18 cellular contexts compared by ENCODE assay signal in genomic region chr9:131873361-131873760, GRCh38.
DNase-seq lines count a peak whose midpoint lies in the region; ATAC-seq and TF ChIP-seq lines count a peak whose summit lies in the region.
"Had no signal": no experiment of that assay in that cellular context is flagged by ENCODE, and none has a peak within 500 bp of the region (broad histone marks: within the 10 kb centered on the region; RNA-seq: fewer than 3 reads in every experiment).

No MANE protein-coding gene starts in this region.

- H3K4me1 ChIP-seq in upper lobe of right lung: peaks cover 4% of the 10 kb centered on the region
- no peaks in the 10 kb centered on the region for H3K4me1 ChIP-seq in CD8-positive, alpha-beta T cell (ENCODE audit: insufficient read depth, low read length)
- H3K4me1 ChIP-seq: Caco-2 had no signal

- H3K27ac ChIP-seq in upper lobe of right lung: no peak overlapping the region
- H3K27ac ChIP-seq in CD8-positive, alpha-beta T cell (ENCODE audit: low read depth, low read length): no peak overlapping the region
- H3K27ac ChIP-seq: HL-60 had no signal

- TF ChIP-seq CTCF in glutamatergic neuron (IDR thresholded peaks at IDR 0.05; ENCODE audit: partially characterized antibody, unreplicated experiment) (no peak), upper lobe of right lung (IDR thresholded peaks at IDR 0.05) (no peak), Calu3 (IDR thresholded peaks at IDR 0.05; ENCODE audit: unreplicated experiment) (no peak)
- no peak for TF ChIP-seq CTCF in CD8-positive, alpha-beta T cell (IDR thresholded peaks at IDR 0.05)

- no TSS peak for BruUV-seq in Calu3 (replicated peaks; lab: Mats Ljungman, UMichigan)

- peak; percentile 76 for DNase-seq in D341Med (ENCODE audit: low spot score)
- DNase-seq in NCI-H524 treated with DMSO at 0.1 percent for 48 hours (lab: John Stamatoyannopoulos, UW): peak; percentile 59
- DNase-seq in glutamatergic neuron: peak; percentile 44
- DNase-seq in upper lobe of right lung: peak; percentile 25
- DNase-seq in putamen (ENCODE audit: low spot score): no peak
- DNase-seq in CD8-positive, alpha-beta T cell: no peak
- DNase-seq in Calu3: no peak
- DNase-seq: C1 segment of cervical spinal cord; Caco-2; CD4-positive, CD25-positive, alpha-beta regulatory T cell; DMS 273 treated with DMSO at 0.1 percent for 48 hours; DMS53; DND-41; EL; H9 had no signal

- H3K27me3 Mint-ChIP-seq in glutamatergic neuron (ENCODE audit: unreplicated experiment) (peaks cover 18% of the 10 kb centered on the region), Calu3 (ENCODE audit: unreplicated experiment) (no peaks in the 10 kb centered on the region)
- H3K27me3 Mint-ChIP-seq in CD8-positive, alpha-beta T cell (ENCODE audit: low read depth): no peaks in the 10 kb centered on the region
- H3K27me3 Mint-ChIP-seq: B cell; CD4-positive, CD25-positive, alpha-beta regulatory T cell had no signal

- peak overlapping the region; percentile 85 for H3K27ac Mint-ChIP-seq in glutamatergic neuron (ENCODE audit: unreplicated experiment)
- H3K27ac Mint-ChIP-seq in CD8-positive, alpha-beta T cell: no peak overlapping the region
- H3K27ac Mint-ChIP-seq in Calu3 (ENCODE audit: unreplicated experiment): no peak overlapping the region
- H3K27ac Mint-ChIP-seq: B cell; CD4-positive, CD25-positive, alpha-beta regulatory T cell; H9 had no signal

- H3K4me3 ChIP-seq in upper lobe of right lung: no peak overlapping the region
- no peak overlapping the region for H3K4me3 ChIP-seq in CD8-positive, alpha-beta T cell (ENCODE audit: low read depth, low read length)
- H3K4me3 ChIP-seq: GM12878 had no signal

- CTCF ChIA-PET in CD8-positive, alpha-beta T cell (lab: Charles Lee): no interaction called here
- CTCF ChIA-PET in Calu3 (lab: Charles Lee): interaction anchor here (0.6 kb wide), 1 partner anchor 32 kb away, joined by 4 read pairs; no protein-coding TSS in a partner anchor

- H3K9me3 Mint-ChIP-seq in glutamatergic neuron (ENCODE audit: unreplicated experiment) (peaks cover 29% of the 10 kb centered on the region), Calu3 (ENCODE audit: low read depth, unreplicated experiment) (no peaks in the 10 kb centered on the region)
- H3K9me3 Mint-ChIP-seq in CD8-positive, alpha-beta T cell: no peaks in the 10 kb centered on the region
- H3K9me3 Mint-ChIP-seq: CD4-positive, CD25-positive, alpha-beta regulatory T cell; H9 had no signal

- H3K4me1 Mint-ChIP-seq in glutamatergic neuron (ENCODE audit: low read depth, unreplicated experiment) (peaks cover 70% of the 10 kb centered on the region), Calu3 (ENCODE audit: low read depth, unreplicated experiment) (no peaks in the 10 kb centered on the region)
- peaks cover 3% of the 10 kb centered on the region for H3K4me1 Mint-ChIP-seq in CD8-positive, alpha-beta T cell (ENCODE audit: low read depth)
- H3K4me1 Mint-ChIP-seq: B cell had no signal

- H3K36me3 Mint-ChIP-seq in glutamatergic neuron (ENCODE audit: unreplicated experiment): no peaks in the 10 kb centered on the region
- peaks cover 26% of the 10 kb centered on the region for H3K36me3 Mint-ChIP-seq in CD8-positive, alpha-beta T cell
- H3K36me3 Mint-ChIP-seq in Calu3 (ENCODE audit: insufficient read depth, unreplicated experiment): no peaks in the 10 kb centered on the region

- no peak for ATAC-seq in upper lobe of right lung
- no peak for ATAC-seq in CD8-positive, alpha-beta T cell
- ATAC-seq: GM12878 had no signal

- H3K9me3 ChIP-seq in upper lobe of right lung: no peaks in the 10 kb centered on the region
- H3K9me3 ChIP-seq in CD8-positive, alpha-beta T cell (ENCODE audit: low read length): no peaks in the 10 kb centered on the region
- H3K9me3 ChIP-seq: Caco-2 had no signal

- H3K36me3 ChIP-seq in upper lobe of right lung: no peaks in the 10 kb centered on the region
- no peaks in the 10 kb centered on the region for H3K36me3 ChIP-seq in CD8-positive, alpha-beta T cell (ENCODE audit: insufficient read depth, low read length)

- POLR2A ChIA-PET in CD8-positive, alpha-beta T cell (lab: Charles Lee): no interaction called here

- H3K4me3 Mint-ChIP-seq in glutamatergic neuron (ENCODE audit: unreplicated experiment): peak overlapping the region; percentile 34
- no peak overlapping the region for H3K4me3 Mint-ChIP-seq in CD8-positive, alpha-beta T cell
- no peak overlapping the region for H3K4me3 Mint-ChIP-seq in Calu3 (ENCODE audit: low read depth, unreplicated experiment)
- H3K4me3 Mint-ChIP-seq: B cell; CD4-positive, CD25-positive, alpha-beta regulatory T cell; H9 had no signal

- H3K27me3 ChIP-seq in upper lobe of right lung: no peaks in the 10 kb centered on the region
- H3K27me3 ChIP-seq in CD8-positive, alpha-beta T cell (ENCODE audit: insufficient read depth, low read length): no peaks in the 10 kb centered on the region

- intact Hi-C loops in upper lobe of right lung (cut with DNase I) (no loop called here), Calu3 (cut with micrococcal nuclease; ENCODE audit: unreplicated experiment) (no loop called here)
- intact Hi-C loops in CD8-positive, alpha-beta T cell (cut with DNase I, micrococcal nuclease): no loop called here

Comparison
In these comparisons a context has a peak if more than half of its experiments do, and no peak if none do; other contexts are left out.
1. DNase-seq: peak in D341Med (single experiment), NCI-H524 treated with DMSO at 0.1 percent for 48 hours (single experiment), glutamatergic neuron (single experiment) and upper lobe of right lung (single experiment); none in putamen (single experiment), CD8-positive, alpha-beta T cell (0 of 7) and Calu3 (single experiment).